In genomic region chr15:64597469-64597806, GRCh38 we compare ENCODE assay signal across 9 cellular contexts.
DNase-seq lines count a peak whose midpoint lies in the region; ATAC-seq and TF ChIP-seq lines count a peak whose summit lies in the region.
"Had no signal": no experiment of that assay in that cellular context is flagged by ENCODE, and none has a peak within 500 bp of the region (broad histone marks: within the 10 kb centered on the region; RNA-seq: fewer than 3 reads in every experiment).

No MANE protein-coding gene starts in this region.

- H3F3A ChIP-seq in SK-N-SH (replicated peaks; ENCODE audit: insufficient read depth): peaks cover 23% of the 10 kb centered on the region

- H3K4me3 Mint-ChIP-seq in activated T-cell treated with anti-CD3 and anti-CD28 coated beads, Interleukin-2, amount 50 U/mL, for 72 hours: peak overlapping the region; percentile 78 to 88
- H3K4me3 Mint-ChIP-seq in endodermal cell: no peak overlapping the region

- peaks cover 67% of the 10 kb centered on the region for H3K4me1 Mint-ChIP-seq in activated T-cell treated with anti-CD3 and anti-CD28 coated beads, Interleukin-2, amount 50 U/mL, for 72 hours (ENCODE audit: low read depth)
- H3K4me1 Mint-ChIP-seq in endodermal cell: peaks cover 37% of the 10 kb centered on the region

- no peaks in the 10 kb centered on the region for H3K36me3 ChIP-seq in SK-N-SH (replicated peaks in 1 of 2; ENCODE audit: control insufficient read depth in 1 of 2, insufficient read depth in 2 of 2, low read length in 1 of 2)
- no peaks in the 10 kb centered on the region for H3K36me3 ChIP-seq in endodermal cell (ENCODE audit: control insufficient read depth, insufficient read depth, low read length)
- H3K36me3 ChIP-seq in subcutaneous abdominal adipose tissue (ENCODE audit: control insufficient read depth in 5 of 5, insufficient read depth in 5 of 5, low read length in 5 of 5): no peaks in the 10 kb centered on the region

- H3K9me2 ChIP-seq in SK-N-SH: no peaks in the 10 kb centered on the region

- H3K27me3 ChIP-seq in SK-N-SH (ENCODE audit: insufficient read depth) (no peaks in the 10 kb centered on the region), endodermal cell (ENCODE audit: control insufficient read depth, insufficient read depth, low read length, poor library complexity, severe bottlenecking) (no peaks in the 10 kb centered on the region), subcutaneous abdominal adipose tissue (ENCODE audit: control insufficient read depth in 5 of 5, insufficient read depth in 4 of 5, low read length in 5 of 5) (no peaks in the 10 kb centered on the region)

- H3K4me3 ChIP-seq in SK-N-SH (ENCODE audit: low read depth in 2 of 2, low read length in 1 of 2) (no peak overlapping the region), endodermal cell (ENCODE audit: low read length) (no peak overlapping the region), subcutaneous abdominal adipose tissue (ENCODE audit: low read depth in 1 of 5, low read length in 5 of 5) (no peak overlapping the region)

- H3K27me3 Mint-ChIP-seq in activated T-cell treated with anti-CD3 and anti-CD28 coated beads, Interleukin-2, amount 50 U/mL, for 72 hours (ENCODE audit: low read depth): no peaks in the 10 kb centered on the region
- H3K27me3 Mint-ChIP-seq in endodermal cell (ENCODE audit: insufficient read depth): no peaks in the 10 kb centered on the region

- H3K79me2 ChIP-seq in SK-N-SH (ENCODE audit: insufficient read depth): peaks cover 93% of the 10 kb centered on the region

- peaks cover 14 to 29% of the 10 kb centered on the region in 2 experiments for H3K4me1 ChIP-seq in SK-N-SH (ENCODE audit: control insufficient read depth in 1 of 2, insufficient read depth in 2 of 2, low read depth in 1 of 2, low read length in 1 of 2)
- peaks cover 9% of the 10 kb centered on the region for H3K4me1 ChIP-seq in endodermal cell (ENCODE audit: control insufficient read depth, insufficient read depth, low read length)
- H3K4me1 ChIP-seq in subcutaneous abdominal adipose tissue (ENCODE audit: control insufficient read depth in 5 of 5, insufficient read depth in 5 of 5, low read length in 5 of 5): peaks cover 4 to 15% (median 14%) of the 10 kb centered on the region in 5 donors

- H2AFZ ChIP-seq in SK-N-SH (ENCODE audit: low read depth): no peak overlapping the region

- H3K36me3 Mint-ChIP-seq in activated T-cell treated with anti-CD3 and anti-CD28 coated beads, Interleukin-2, amount 50 U/mL, for 72 hours (ENCODE audit: insufficient read depth in 2 of 2): no peaks in the 10 kb centered on the region
- H3K36me3 Mint-ChIP-seq in endodermal cell (ENCODE audit: low read depth): peaks cover 2% of the 10 kb centered on the region

- intact Hi-C loops in cardiac septum (cut with DNase I): no loop called here

- H4K20me1 ChIP-seq in SK-N-SH (ENCODE audit: insufficient read depth): peaks cover 59% of the 10 kb centered on the region

- 17% methylated on average over 1 of the region's 1 CpG for WGBS in SK-N-SH (ENCODE audit: low lambda C conversion rate)
- 22 to 33% methylated on average over 1 of the region's 1 CpG for WGBS in endodermal cell (ENCODE audit: insufficient coverage in 1 of 2, insufficient read length in 1 of 2), 2 experiments

- H3K9ac ChIP-seq in SK-N-SH (no peak overlapping the region), endodermal cell (ENCODE audit: extremely low read depth, low read length, poor library complexity, severe bottlenecking) (no peak overlapping the region), subcutaneous abdominal adipose tissue (ENCODE audit: low read length in 5 of 5) (peak overlapping the region in 3 of 5 donors; percentile 35 to 63 (median 51))

- no peak for TF ChIP-seq CTCF in SK-N-SH (IDR thresholded peaks at IDR 0.05)
- no peak for TF ChIP-seq CTCF in endodermal cell (conservative IDR thresholded peaks at IDR 0.05)

- no peak for TF ChIP-seq RAD21 in SK-N-SH (IDR thresholded peaks at IDR 0.05; ENCODE audit: low read length)

- no peaks in the 10 kb centered on the region for H3K9me3 Mint-ChIP-seq in activated T-cell treated with anti-CD3 and anti-CD28 coated beads, Interleukin-2, amount 50 U/mL, for 72 hours
- H3K9me3 Mint-ChIP-seq in endodermal cell: no peaks in the 10 kb centered on the region

- H3K27ac ChIP-seq in SK-N-SH (ENCODE audit: low read depth in 2 of 2, low read length in 1 of 2): peak overlapping the region; percentile 53 to 68; a peak in 3 of 4 replicates
- H3K27ac ChIP-seq in endodermal cell (ENCODE audit: low read depth, low read length): peak overlapping the region; percentile 52
- no peak overlapping the region for H3K27ac ChIP-seq in subcutaneous abdominal adipose tissue (ENCODE audit: low read depth, low read length)

- peak overlapping the region; percentile 68 for H3K4me2 ChIP-seq in SK-N-SH

- peak overlapping the region; percentile 98 for H3K27ac Mint-ChIP-seq in activated T-cell treated with anti-CD3 and anti-CD28 coated beads, Interleukin-2, amount 50 U/mL, for 72 hours
- no peak overlapping the region for H3K27ac Mint-ChIP-seq in endodermal cell

- TF ChIP-seq EP300 in SK-N-SH (IDR thresholded peaks at IDR 0.05; ENCODE audit: borderline replicate concordance in 1 of 2, low read depth in 1 of 2, low read length in 1 of 2): no peak

- peak in 1 of 2 donors; percentile 14 for ATAC-seq in activated T-cell treated with anti-CD3 and anti-CD28 coated beads, Interleukin-2, amount 50 U/mL, for 72 hours (replicated peaks in 1 of 2)

- no peak for DNase-seq in activated T-cell treated with anti-CD3 and anti-CD28 coated beads, Interleukin-2, amount 50 U/mL, for 72 hours
- DNase-seq in activated T-cell treated with anti-CD3 and anti-CD28 coated beads for 4 hours: no peak
- DNase-seq in SK-N-SH: peak; percentile 67
- no peak for DNase-seq in endodermal cell
- DNase-seq in HCEC 1CT: no peak
- no peak for DNase-seq in cardiac septum (ENCODE audit: low spot score)
- DNase-seq in NK-92 (lab: John Stamatoyannopoulos, UW; ENCODE audit: unreplicated experiment): no peak
- DNase-seq: Calu3 had no signal

- H3K9me3 ChIP-seq in SK-N-SH (no peaks in the 10 kb centered on the region), endodermal cell (ENCODE audit: control insufficient read depth, low read length) (no peaks in the 10 kb centered on the region), subcutaneous abdominal adipose tissue (ENCODE audit: control insufficient read depth in 5 of 5, low read length in 5 of 5) (no peaks in the 10 kb centered on the region)

- CTCF ChIA-PET in SK-N-SH (lab: Yijun Ruan, JAX): no interaction called here

- POLR2A ChIA-PET in SK-N-SH (lab: Yijun Ruan, JAX): no interaction called here

TF ChIP-seq in SK-N-SH, 30 proteins besides CTCF, POLR2A, EP300 and RAD21:
- TF ChIP-seq TCF12 (IDR thresholded peaks at IDR 0.05): no peak
- peak; percentile 35; the same call in 1 of the 2 replicates for TF ChIP-seq NFIC (IDR thresholded peaks at IDR 0.05; ENCODE audit: borderline replicate concordance)
- TF ChIP-seq MXI1 (IDR thresholded peaks at IDR 0.05; ENCODE audit: low read depth, low read length): peak; percentile 14; the same call in 1 of the 2 replicates
- no peak for TF ChIP-seq RCOR1 (IDR thresholded peaks at IDR 0.05; ENCODE audit: low read length)
- TF ChIP-seq GABPA (IDR thresholded peaks at IDR 0.05; ENCODE audit: low read depth): no peak
- no peak for TF ChIP-seq MAX (IDR thresholded peaks at IDR 0.05; ENCODE audit: low read depth)
- TF ChIP-seq YY1 (IDR thresholded peaks at IDR 0.05; ENCODE audit: low read depth): no peak
- no peak for TF ChIP-seq FOXM1 (IDR thresholded peaks at IDR 0.05; ENCODE audit: low read depth)
- no peak for TF ChIP-seq EZH2phosphoT487 (IDR thresholded peaks at IDR 0.05; ENCODE audit: borderline replicate concordance, low read depth)
- TF ChIP-seq MEF2A (IDR thresholded peaks at IDR 0.05; ENCODE audit: borderline replicate concordance, low read depth): no peak
TF ChIP-seq in SK-N-SH: peak in this region for 2.

Comparison
In these comparisons a context has a peak if more than half of its experiments do, and no peak if none do; other contexts are left out.
1. H3K9ac ChIP-seq: peak in subcutaneous abdominal adipose tissue (3 of 5); none in SK-N-SH (single experiment) and endodermal cell (single experiment).